In the genomic region with DNA sequence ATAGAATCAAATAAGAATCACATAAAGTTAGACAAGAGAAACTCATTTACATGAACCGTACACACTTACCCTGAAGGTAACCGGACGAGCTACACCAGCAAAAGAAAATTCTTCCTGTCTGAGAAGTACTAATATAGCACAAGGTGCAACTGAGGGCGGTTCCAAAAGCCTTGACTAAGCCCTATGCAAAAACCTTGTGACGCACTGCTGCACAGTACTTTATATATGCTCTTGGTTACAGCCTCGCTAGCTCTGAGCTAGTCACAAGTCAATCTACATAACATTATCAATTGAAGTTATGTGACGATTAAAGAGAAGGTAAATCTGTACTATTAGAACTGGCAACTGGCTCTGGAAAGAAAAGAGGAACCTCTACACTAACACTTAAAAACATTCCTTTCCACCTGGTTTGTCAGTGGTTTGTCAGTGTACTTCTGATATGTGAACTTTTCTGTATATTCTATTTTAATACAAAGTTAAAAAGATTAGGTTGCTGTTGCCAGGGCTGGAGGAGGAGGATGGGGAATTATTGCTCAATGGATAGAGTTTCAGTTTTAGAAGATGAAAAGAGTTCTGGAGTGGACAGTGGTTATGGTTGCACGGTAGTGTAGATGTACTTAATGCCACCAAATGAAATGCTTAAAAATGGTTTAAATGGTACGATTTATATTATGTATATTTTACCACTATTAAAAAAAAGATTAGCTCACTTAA, we compare ENCODE assay signal across 8 cellular contexts. TPM values are rescaled to one million over a fixed set of nuclear protein-coding genes. Genes with fewer than 3 reads are reported as not detected.
A peak's percentile ranks its signal among the peaks of the same experiment; 100 is the strongest.
DNase-seq lines count a peak whose midpoint lies in the region; ATAC-seq and TF ChIP-seq lines count a peak whose summit lies in the region.

No MANE protein-coding gene starts in this region.

- no peaks in the 10 kb centered on the region for H3K9me3 ChIP-seq in Peyer's patch

- no peaks in the 10 kb centered on the region for H3K36me3 ChIP-seq in Peyer's patch

- ATAC-seq in GM18858 (IDR thresholded peaks at IDR 0.05; ENCODE audit: unreplicated experiment) (peak; percentile 87), HG02870 (IDR thresholded peaks at IDR 0.05; ENCODE audit: unreplicated experiment) (peak; percentile 92)

- H3K9me3 Mint-ChIP-seq in activated naive CD4-positive, alpha-beta T cell treated with anti-CD3 and anti-CD28 coated beads, Interleukin-2, amount 50 U/mL, for 24 hours = no peaks in the 10 kb centered on the region

- peaks cover 69% of the 10 kb centered on the region for H3K4me1 Mint-ChIP-seq in activated naive CD4-positive, alpha-beta T cell treated with anti-CD3 and anti-CD28 coated beads, Interleukin-2, amount 50 U/mL, for 24 hours

- H3K4me1 ChIP-seq in Peyer's patch = peaks cover 0 to 41% (median 0%) of the 10 kb centered on the region in 4 donors

- H3K27me3 Mint-ChIP-seq in activated naive CD4-positive, alpha-beta T cell treated with anti-CD3 and anti-CD28 coated beads, Interleukin-2, amount 50 U/mL, for 24 hours = no peaks in the 10 kb centered on the region

- peak overlapping the region; percentile 88 for H3K27ac Mint-ChIP-seq in activated naive CD4-positive, alpha-beta T cell treated with anti-CD3 and anti-CD28 coated beads, Interleukin-2, amount 50 U/mL, for 24 hours

- peak overlapping the region in 2 of 4 donors; percentile 51 to 54 for H3K4me3 ChIP-seq in Peyer's patch

- no peaks in the 10 kb centered on the region for H3K27me3 ChIP-seq in Peyer's patch

- H3K27ac ChIP-seq in Peyer's patch = peak overlapping the region; percentile 53 to 77 (median 66)

- H3K36me3 Mint-ChIP-seq in activated naive CD4-positive, alpha-beta T cell treated with anti-CD3 and anti-CD28 coated beads, Interleukin-2, amount 50 U/mL, for 24 hours = peaks cover 2% of the 10 kb centered on the region

- peak in 1 of 6 experiments; percentile 13 for TF ChIP-seq CTCF in Peyer's patch (IDR thresholded peaks at IDR 0.05)

- DNase-seq in Peyer's patch (peak; percentile 55 to 91 (median 80)), left kidney (ENCODE audit: low read depth, low spot score) (peak; percentile 53), NCI-H1417 treated with DMSO at 0.1 percent for 48 hours (lab: John Stamatoyannopoulos, UW) (no peak), NCI-H2107 treated with DMSO at 0.1 percent for 48 hours (lab: John Stamatoyannopoulos, UW; ENCODE audit: unreplicated experiment) (no peak)
- peak; percentile 6 to 37 for DNase-seq in stimulated activated CD8-positive, alpha-beta memory T cell treated with anti-CD3 and anti-CD28 coated beads, Interleukin-4, amount 100 ng/mL, for 1 hour (ENCODE audit: low read depth in 2 of 2, low spot score in 1 of 2)

- peak; percentile 85 to 92 for TF ChIP-seq POLR2A in Peyer's patch (IDR thresholded peaks at IDR 0.05)

- peak overlapping the region; percentile 85 for H3K4me3 Mint-ChIP-seq in activated naive CD4-positive, alpha-beta T cell treated with anti-CD3 and anti-CD28 coated beads, Interleukin-2, amount 50 U/mL, for 24 hours

RNA-seq across cellular contexts. Expression of a gene that starts 21.6 kb away (rescaled TPM):
- 100 to 1,000 TPM in 1 of 4 donors, 10 to 100 TPM in 3; 25.3 to 316 (median 79.8) TPM for total RNA-seq in Peyer's patch

Comparison
In these comparisons a context has a peak if more than half of its experiments do, and no peak if none do; other contexts are left out.
1. DNase-seq: peak in Peyer's patch (3 of 3), left kidney (single experiment) and stimulated activated CD8-positive, alpha-beta memory T cell treated with anti-CD3 and anti-CD28 coated beads, Interleukin-4, amount 100 ng/mL, for 1 hour (2 of 2); none in NCI-H1417 treated with DMSO at 0.1 percent for 48 hours (single experiment) and NCI-H2107 treated with DMSO at 0.1 percent for 48 hours (single experiment).